25 cellular contexts compared by ENCODE assay signal in the genomic region with DNA sequence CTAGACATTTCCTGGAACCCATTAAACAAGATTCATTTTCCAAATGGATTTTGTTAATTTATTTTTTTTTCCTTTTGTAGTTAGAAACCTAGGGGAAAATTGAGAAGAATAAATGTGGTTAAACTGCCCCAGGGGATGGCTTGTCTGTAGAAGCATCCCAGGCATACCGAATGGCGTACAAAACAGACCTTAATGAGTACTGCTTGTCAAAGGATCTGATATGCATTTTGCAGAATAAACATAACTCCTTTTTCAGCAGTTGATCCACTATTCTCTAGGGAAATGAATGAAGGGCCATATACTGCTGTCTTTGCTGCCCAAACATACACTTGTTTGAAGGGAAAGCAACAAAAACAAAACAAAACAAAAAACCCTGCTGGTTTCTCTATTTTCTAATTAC.
"Had no signal": no experiment of that assay in that cellular context is flagged by ENCODE, and none has a peak within 500 bp of the region (broad histone marks: within the 10 kb centered on the region; RNA-seq: fewer than 3 reads in every experiment).

No MANE protein-coding gene starts in this region.

- H3K27me3 ChIP-seq: ascending aorta, cardiac muscle cell, colonic mucosa, Peyer's patch had no signal

- H3K4me3 ChIP-seq: ascending aorta, cardiac muscle cell, colonic mucosa, K562, Peyer's patch had no signal

- H3K27ac ChIP-seq: ascending aorta, cardiac muscle cell, colonic mucosa, Peyer's patch had no signal

- H3K4me1 ChIP-seq: ascending aorta, colonic mucosa, Peyer's patch had no signal

- H3K36me3 ChIP-seq: ascending aorta, cardiac muscle cell, colonic mucosa, Peyer's patch had no signal

- DNase-seq: activated CD4-positive, alpha-beta T cell treated with anti-CD3 and anti-CD28 coated beads, Interleukin-2, amount 10 ng/mL, durations not matched to agents 24 days and 14 days; activated CD4-positive, alpha-beta T cell treated with anti-CD3 and anti-CD28 coated beads, Interleukin-2, amount 50 U/mL, for 48 hours; activated CD8-positive, alpha-beta memory T cell treated with anti-CD3 and anti-CD28 coated beads, Interleukin-2, amount 50 U/mL, for 4 hours; activated effector memory CD4-positive, alpha-beta T cell treated with Interleukin-2 at 50 U/mL for 16 hours; activated naive CD4-positive, alpha-beta T cell; activated naive CD8-positive, alpha-beta T cell treated with anti-CD3 and anti-CD28 coated beads, Interleukin-2, amount 10 ng/mL, durations not matched to agents 7 days and 5 days; activated T-cell treated with anti-CD3 and anti-CD28 coated beads for 4 hours; activated T-cell treated with anti-CD3 and anti-CD28 coated beads, Interleukin-2, amount 50 U/mL, for 48 hours; amygdala; colonic mucosa; NCI-H1092 treated with DMSO at 0.1 percent for 48 hours; NCI-H1417 treated with DMSO at 0.1 percent for 48 hours; NCI-H1694; NCI-H1930; NCI-H2081 treated with DMSO at 0.1 percent for 48 hours; NCI-H345; NCI-H524 treated with DMSO at 0.1 percent for 48 hours; NK-92 treated with Interleukin-12 subunit alpha and Interleukin-12 subunit beta, amount 100 ng/mL, for 24 hours; PC-3; Peyer's patch; RPMI8226; SHP77 treated with DMSO at 0.1 percent for 48 hours had no signal

- ATAC-seq: K562, PC-3 had no signal

- H3K9me3 ChIP-seq: ascending aorta, colonic mucosa, Peyer's patch had no signal
